In the genomic region with DNA sequence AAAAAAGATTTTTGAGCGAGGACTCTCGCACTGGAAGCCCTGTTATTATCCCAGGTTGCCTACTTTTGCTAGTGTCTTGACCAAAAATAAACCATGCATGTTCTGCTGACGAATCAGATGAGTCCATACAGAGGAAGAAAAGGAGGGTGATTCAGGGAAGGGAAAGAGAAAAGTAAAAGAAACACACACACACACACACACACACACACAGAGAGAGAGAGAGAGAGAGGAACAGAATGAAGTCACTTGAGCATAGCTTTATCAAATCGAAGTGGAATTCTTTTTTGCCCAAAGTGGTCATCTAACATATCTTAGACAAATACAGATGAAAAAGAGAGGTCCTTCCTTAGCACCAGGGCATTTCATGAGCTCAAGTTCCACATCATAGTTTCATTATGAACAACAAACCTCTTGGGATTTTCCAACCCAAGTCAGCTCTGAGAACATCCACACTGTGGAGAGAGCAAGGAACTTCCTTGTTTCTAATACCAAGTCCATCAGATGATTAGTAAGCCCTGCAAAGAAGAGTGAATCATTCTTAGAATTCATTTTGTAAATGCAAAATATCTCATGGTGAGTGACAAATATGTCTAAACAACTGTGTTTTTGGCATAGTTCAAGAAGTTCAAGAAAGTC, we compare ENCODE assay signal across 10 cellular contexts. TPM values are rescaled to one million over a fixed set of nuclear protein-coding genes. Genes with fewer than 3 reads are reported as not detected.
DNase-seq lines count a peak whose midpoint lies in the region; ATAC-seq lines count a peak whose summit lies in the region.
"Had no signal": no experiment of that assay in that cellular context is flagged by ENCODE, and none has a peak within 500 bp of the region (broad histone marks: within the 10 kb centered on the region; RNA-seq: fewer than 3 reads in every experiment).

No MANE protein-coding gene starts in this region.

- no peak overlapping the region for H3K23ac ChIP-seq in mesenchymal stem cell (ENCODE audit: low read length in 2 of 2)

- no peak overlapping the region for H2BK120ac ChIP-seq in mesenchymal stem cell (ENCODE audit: low read depth, low read length)

- peak; percentile 83 for ATAC-seq in GM18502 (IDR thresholded peaks at IDR 0.05; ENCODE audit: poor library complexity, unreplicated experiment)
- peak; percentile 75 for ATAC-seq in GM21786 (IDR thresholded peaks at IDR 0.05; ENCODE audit: unreplicated experiment)

- H3K36me3 Mint-ChIP-seq in activated T-cell treated with anti-CD3 and anti-CD28 coated beads, Interleukin-2, amount 50 U/mL, for 24 hours (ENCODE audit: low read depth), result no peaks in the 10 kb centered on the region
- H3K36me3 Mint-ChIP-seq: naive B cell had no signal

- no peak overlapping the region for H2BK12ac ChIP-seq in mesenchymal stem cell (ENCODE audit: low read length in 2 of 2)

- H4K91ac ChIP-seq in mesenchymal stem cell (ENCODE audit: low read length), result no peak overlapping the region

- H2AFZ ChIP-seq in mesenchymal stem cell (ENCODE audit: low read depth, low read length), result no peak overlapping the region

- peak overlapping the region; percentile 68 for H3K9ac ChIP-seq in mesenchymal stem cell (ENCODE audit: low read length)

- peaks cover 10% of the 10 kb centered on the region for H3K27me3 Mint-ChIP-seq in activated T-cell treated with anti-CD3 and anti-CD28 coated beads, Interleukin-2, amount 50 U/mL, for 24 hours

- H3K4ac ChIP-seq in mesenchymal stem cell (ENCODE audit: low read depth in 1 of 2, low read length in 2 of 2), result no peak overlapping the region

- H4K8ac ChIP-seq in mesenchymal stem cell (ENCODE audit: low read length), result no peak overlapping the region

- H3K4me1 ChIP-seq in mesenchymal stem cell (ENCODE audit: control insufficient read depth, insufficient read depth, low read depth, low read length), result no peaks in the 10 kb centered on the region
- H3K4me1 ChIP-seq: suprapubic skin had no signal

- H2AK5ac ChIP-seq in mesenchymal stem cell (ENCODE audit: low read length, severe bottlenecking), result no peak overlapping the region

- no peak overlapping the region for H3K27ac Mint-ChIP-seq in activated T-cell treated with anti-CD3 and anti-CD28 coated beads, Interleukin-2, amount 50 U/mL, for 24 hours

- H3K4me1 Mint-ChIP-seq in activated T-cell treated with anti-CD3 and anti-CD28 coated beads, Interleukin-2, amount 50 U/mL, for 24 hours (ENCODE audit: low read depth), result peaks cover 6% of the 10 kb centered on the region
- H3K4me1 Mint-ChIP-seq: naive B cell had no signal

- no peak overlapping the region for H3K18ac ChIP-seq in mesenchymal stem cell (ENCODE audit: low read depth in 1 of 2, low read length in 2 of 2)

- H3K9me3 Mint-ChIP-seq in activated T-cell treated with anti-CD3 and anti-CD28 coated beads, Interleukin-2, amount 50 U/mL, for 24 hours, result no peaks in the 10 kb centered on the region

- no peaks in the 10 kb centered on the region for H3K9me3 ChIP-seq in MG63
- H3K9me3 ChIP-seq in mesenchymal stem cell (ENCODE audit: control insufficient read depth, low read length), result no peaks in the 10 kb centered on the region
- H3K9me3 ChIP-seq: suprapubic skin had no signal

- 96% methylated on average over 3 of the region's 4 CpGs for WGBS in mesenchymal stem cell

- no peak overlapping the region for H3K27ac ChIP-seq in mesenchymal stem cell (ENCODE audit: low read length, poor library complexity, severe bottlenecking)
- H3K27ac ChIP-seq: suprapubic skin had no signal

- no peak overlapping the region for H3K4me2 ChIP-seq in mesenchymal stem cell (ENCODE audit: low read length, poor library complexity, severe bottlenecking)

- DNase-seq in MG63 (peak; percentile 17), mesenchymal stem cell (peak; percentile 34), NCI-H2029 (lab: John Stamatoyannopoulos, UW) (no peak), SK-N-DZ (ENCODE audit: low spot score) (no peak), NCI-H526 (lab: John Stamatoyannopoulos, UW) (no peak)
- no peak for DNase-seq in activated T-cell treated with anti-CD3 and anti-CD28 coated beads, Interleukin-2, amount 50 U/mL, for 24 hours
- DNase-seq: naive B cell had no signal

- no peak overlapping the region for H2BK5ac ChIP-seq in mesenchymal stem cell (ENCODE audit: low read depth, low read length, poor library complexity, severe bottlenecking)

- no peak overlapping the region for H2BK15ac ChIP-seq in mesenchymal stem cell (ENCODE audit: low read depth, poor library complexity, severe bottlenecking)

- no peak overlapping the region for H3K14ac ChIP-seq in mesenchymal stem cell (ENCODE audit: low read length in 2 of 2)

- H3K79me1 ChIP-seq in mesenchymal stem cell (replicated peaks; ENCODE audit: low read length, poor library complexity, severe bottlenecking), result no peaks in the 10 kb centered on the region

- no peaks in the 10 kb centered on the region for H3K36me3 ChIP-seq in MG63
- no peaks in the 10 kb centered on the region for H3K36me3 ChIP-seq in mesenchymal stem cell (ENCODE audit: control insufficient read depth in 1 of 2, insufficient read depth in 2 of 2, low read depth in 1 of 2, low read length in 2 of 2)
- H3K36me3 ChIP-seq: suprapubic skin had no signal

- H3K27me3 ChIP-seq in MG63 (no peaks in the 10 kb centered on the region), mesenchymal stem cell (ENCODE audit: control insufficient read depth in 1 of 2, insufficient read depth in 1 of 2, low read length in 2 of 2) (no peaks in the 10 kb centered on the region)
- H3K27me3 ChIP-seq: suprapubic skin had no signal

- H3K4me3 ChIP-seq in MG63, result no peak overlapping the region
- H3K4me3 ChIP-seq in mesenchymal stem cell (ENCODE audit: insufficient read depth in 1 of 2, low read depth in 1 of 2, low read length in 2 of 2), result no peak overlapping the region
- H3K4me3 ChIP-seq: suprapubic skin had no signal

- no peak overlapping the region for H3K4me3 Mint-ChIP-seq in activated T-cell treated with anti-CD3 and anti-CD28 coated beads, Interleukin-2, amount 50 U/mL, for 24 hours

RNA-seq across cellular contexts. Expression of a gene that starts 7.7 kb away (rescaled TPM):
- total RNA-seq in MG63 (2014; rRNA removed; shearing (Covaris generic); ENCODE audit: low replicate concordance), result 0.12 TPM in 1 of 2 replicates, not detected in the other
- not detected for polyA plus RNA-seq in mesenchymal stem cell (2013, experiment 1 of 2)
- 0.01 TPM for polyA plus RNA-seq in mesenchymal stem cell (2013, experiment 2 of 2)
- polyA plus RNA-seq in SK-N-DZ (2014; cell fraction: cytosol; rRNA removed), result not detected in 2 replicates
- not detected in 2 replicates for polyA plus RNA-seq in SK-N-DZ (2014; cell fraction: nucleus; rRNA removed)
- total RNA-seq: suprapubic skin had no signal

RNA-seq across cellular contexts. Expression of a gene that starts 39.1 kb away (rescaled TPM):
- total RNA-seq in MG63 (2014; rRNA removed; shearing (Covaris generic); ENCODE audit: low replicate concordance), result 6.5 and 17.8 TPM in 2 replicates
- 2.7 TPM for polyA plus RNA-seq in mesenchymal stem cell (2013, experiment 1 of 2)
- 2.9 TPM for polyA plus RNA-seq in mesenchymal stem cell (2013, experiment 2 of 2)
- not detected in 2 replicates for polyA plus RNA-seq in SK-N-DZ (2014; cell fraction: cytosol; rRNA removed)
- polyA plus RNA-seq in SK-N-DZ (2014; cell fraction: nucleus; rRNA removed), result not detected in 2 replicates

Comparison
In these comparisons a context has a peak if more than half of its experiments do, and no peak if none do; other contexts are left out.
1. DNase-seq: peak in MG63 (single experiment) and mesenchymal stem cell (single experiment); none in NCI-H2029 (single experiment), SK-N-DZ (single experiment), activated T-cell treated with anti-CD3 and anti-CD28 coated beads, Interleukin-2, amount 50 U/mL, for 24 hours (single experiment) and NCI-H526 (0 of 2).